In genomic region chr7:129443612-129444011, GRCh38 we compare ENCODE assay signal across 22 cellular contexts. TPM values are rescaled to one million over a fixed set of nuclear protein-coding genes. Genes with fewer than 3 reads are reported as not detected.
A peak's percentile ranks its signal among the peaks of the same experiment; 100 is the strongest.
DNase-seq lines count a peak whose midpoint lies in the region; ATAC-seq and TF ChIP-seq lines count a peak whose summit lies in the region.
"Had no signal": no experiment of that assay in that cellular context is flagged by ENCODE, and none has a peak within 500 bp of the region (broad histone marks: within the 10 kb centered on the region; RNA-seq: fewer than 3 reads in every experiment).

No MANE protein-coding gene starts in this region.

- peaks cover 0 to 2% (median 0%) of the 10 kb centered on the region in 3 donors for H3K9me3 ChIP-seq in adrenal gland (replicated peaks in 1 of 3)
- peaks cover 0 to 7% (median 1%) of the 10 kb centered on the region in 12 donors for H3K9me3 ChIP-seq in heart left ventricle
- no peaks in the 10 kb centered on the region for H3K9me3 ChIP-seq in psoas muscle
- no peaks in the 10 kb centered on the region for H3K9me3 ChIP-seq in right lobe of liver
- H3K9me3 ChIP-seq: Peyer's patch, prostate gland had no signal

- intact Hi-C loops in adrenal gland (cut with DNase I) (no loop called here), heart left ventricle (cut with DNase I) (no loop called here), psoas muscle (cut with DNase I) (no loop called here), right lobe of liver (cut with DNase I) (no loop called here), sciatic nerve (cut with DNase I) (no loop called here)

- H3K27ac ChIP-seq in adrenal gland, result no peak overlapping the region
- peak overlapping the region in 10 of 12 donors; percentile 11 to 71 (median 49) for H3K27ac ChIP-seq in heart left ventricle
- peak overlapping the region; percentile 41 for H3K27ac ChIP-seq in psoas muscle
- no peak overlapping the region for H3K27ac ChIP-seq in right lobe of liver
- H3K27ac ChIP-seq: Peyer's patch, prostate gland, spleen, transverse colon had no signal

- H3K36me3 ChIP-seq in adrenal gland (replicated peaks in 1 of 2) (no peaks in the 10 kb centered on the region), heart left ventricle (peaks cover 0 to 4% (median 0%) of the 10 kb centered on the region in 9 donors), psoas muscle (ENCODE audit: insufficient read depth in 1 of 2, low read depth in 1 of 2) (peaks cover 6 to 51% of the 10 kb centered on the region in 2 donors), right lobe of liver (no peaks in the 10 kb centered on the region)
- H3K36me3 ChIP-seq: Peyer's patch, prostate gland, spleen, transverse colon had no signal

- peaks cover 7 to 10% of the 10 kb centered on the region in 2 donors for H3K4me1 ChIP-seq in adrenal gland (replicated peaks in 1 of 2)
- peaks cover 0 to 19% (median 5%) of the 10 kb centered on the region in 12 donors for H3K4me1 ChIP-seq in heart left ventricle
- peaks cover 25% of the 10 kb centered on the region for H3K4me1 ChIP-seq in psoas muscle
- H3K4me1 ChIP-seq in right lobe of liver, result no peaks in the 10 kb centered on the region
- H3K4me1 ChIP-seq: Peyer's patch, prostate gland, spleen, transverse colon had no signal

- no peak for TF ChIP-seq CTCF in adrenal gland (IDR thresholded peaks at IDR 0.05)
- TF ChIP-seq CTCF in heart left ventricle (IDR thresholded peaks at IDR 0.05), result no peak
- no peak for TF ChIP-seq CTCF in psoas muscle (IDR thresholded peaks at IDR 0.05)
- TF ChIP-seq CTCF in right lobe of liver (IDR thresholded peaks at IDR 0.05), result no peak

- H3K27me3 ChIP-seq in adrenal gland (no peaks in the 10 kb centered on the region), heart left ventricle (no peaks in the 10 kb centered on the region), psoas muscle (ENCODE audit: insufficient read depth in 3 of 3, low read length in 2 of 3) (no peaks in the 10 kb centered on the region), right lobe of liver (no peaks in the 10 kb centered on the region)
- H3K27me3 ChIP-seq: Peyer's patch, spleen, transverse colon had no signal

- WGBS in adrenal gland, 4 donors, result 24 to 31% (median 26%) methylated on average over 2 of the region's 2 CpGs
- 11 to 23% (median 16%) methylated on average over 2 of the region's 2 CpGs for WGBS in heart left ventricle, 4 donors
- 6 to 11% (median 10%) methylated on average over 2 of the region's 2 CpGs for WGBS in psoas muscle, 3 donors
- 54% methylated on average over 2 of the region's 2 CpGs for WGBS in right lobe of liver (ENCODE audit: insufficient coverage, low coverage, low lambda C conversion rate, missing lambda C conversion rate)

- DNase-seq in NCI-H82 (lab: John Stamatoyannopoulos, UW), result peak; percentile 79
- peak; percentile 26 to 65 (median 34) for DNase-seq in adrenal gland
- DNase-seq in heart left ventricle, result peak in 4 of 5 donors; percentile 41 to 73 (median 60)
- peak in 1 of 2 donors; percentile 61 for DNase-seq in psoas muscle
- no peak for DNase-seq in right lobe of liver
- DNase-seq in sciatic nerve (ENCODE audit: low spot score), result no peak
- DNase-seq in NCI-H2107 treated with DMSO at 0.1 percent for 48 hours (lab: John Stamatoyannopoulos, UW; ENCODE audit: unreplicated experiment), result no peak
- DNase-seq: activated CD4-positive, CD25-positive, alpha-beta regulatory T cell treated with anti-CD3 and anti-CD28 coated beads, Interleukin-2, amount 50 U/mL, for 72 hours; DND-41; effector CD8-positive, alpha-beta T cell; H7; left colon; NCI-H1092 treated with DMSO at 0.1 percent for 48 hours; NCI-H2081; NCI-H446; nephron progenitor cell; Peyer's patch; spleen; stimulated activated CD4-positive, alpha-beta T cell treated with anti-CD3 and anti-CD28 coated beads, Interleukin-4, amount 100 ng/mL, for 24 hours; stimulated activated naive CD8-positive, alpha-beta T cell treated with anti-CD3 and anti-CD28 coated beads, Interleukin-15, amount 100 ng/mL, for 72 hours; transverse colon had no signal

- H3K4me3 ChIP-seq in adrenal gland (no peak overlapping the region), heart left ventricle (no peak overlapping the region), psoas muscle (no peak overlapping the region), right lobe of liver (no peak overlapping the region)
- H3K4me3 ChIP-seq: Peyer's patch, prostate gland, spleen, transverse colon had no signal

- ATAC-seq in heart left ventricle (peak; percentile 96 to 97 (median 97)), psoas muscle (peak; percentile 73 to 88 (median 84)), right lobe of liver (no peak), sciatic nerve (no peak)
- ATAC-seq: left colon; stimulated activated naive CD8-positive, alpha-beta T cell treated with anti-CD3 and anti-CD28 coated beads, Interleukin-15, amount 100 ng/mL, for 72 hours had no signal

- TF ChIP-seq POLR2A in adrenal gland (IDR thresholded peaks at IDR 0.05) (no peak), heart left ventricle (IDR thresholded peaks at IDR 0.05) (no peak), right lobe of liver (IDR thresholded peaks at IDR 0.05) (no peak)

RNA-seq across cellular contexts. Expression of gene STRIP2, which starts 9.4 kb away (rescaled TPM):
- total RNA-seq in adrenal gland, result 10 to 100 TPM in 1 of 8 donors, 1 to 10 TPM in 6, under 1 TPM in 1; 0.67 to 10.1 (median 4.1) TPM
- polyA plus RNA-seq in adrenal gland, result 1 to 10 TPM; 1.0 to 2.7 (median 2.5) TPM
- total RNA-seq in heart left ventricle, result 10 to 100 TPM; 11.4 to 43.7 (median 18.2) TPM
- polyA plus RNA-seq in heart left ventricle, result 10 to 100 TPM in 1 of 2 donors, 1 to 10 TPM in 1; 7.6 to 29.3 TPM
- 10 to 100 TPM; 46.6 to 94.4 (median 58.4) TPM for total RNA-seq in psoas muscle
- polyA plus RNA-seq in psoas muscle, result 10 to 100 TPM; 14.5 to 42.6 (median 21.1) TPM
- under 1 TPM; 0.24 to 0.86 (median 0.42) TPM for total RNA-seq in right lobe of liver
- 0.62 TPM for total RNA-seq in sciatic nerve

RNA-seq across cellular contexts. Expression of gene SMKR1, which starts 58.7 kb away (rescaled TPM):
- 1 to 10 TPM in 5 of 8 donors, under 1 TPM in 1, not detected in 2; 0.83 to 4.6 (median 1.9) TPM for total RNA-seq in adrenal gland
- 1 to 10 TPM in 2 of 3 donors, under 1 TPM in 1; 0.72 to 2.7 (median 2.1) TPM for polyA plus RNA-seq in adrenal gland
- total RNA-seq in heart left ventricle, result under 1 TPM in 1 of 9 donors, not detected in 8; 0.25 TPM
- under 1 TPM in 1 of 2 donors, not detected in 1; 0.29 TPM for polyA plus RNA-seq in heart left ventricle
- total RNA-seq in psoas muscle, result under 1 TPM in 2 of 4 donors, not detected in 2; 0.22 to 0.74 TPM
- polyA plus RNA-seq in psoas muscle, result under 1 TPM in 1 of 3 donors, not detected in 2; 0.25 TPM
- total RNA-seq in right lobe of liver, result not detected
- total RNA-seq in sciatic nerve, result 0.36 TPM
- total RNA-seq: H7, left colon, transverse colon had no signal

Comparison
In these comparisons a context has a peak if more than half of its experiments do, and no peak if none do; other contexts are left out.
1. DNase-seq: peak in NCI-H82 (single experiment), adrenal gland (7 of 7) and heart left ventricle (4 of 5); none in right lobe of liver (0 of 3), sciatic nerve (single experiment) and NCI-H2107 treated with DMSO at 0.1 percent for 48 hours (single experiment).
2. H3K27ac ChIP-seq: peak in heart left ventricle (10 of 12) and psoas muscle (single experiment); none in adrenal gland (0 of 5) and right lobe of liver (0 of 3).
3. ATAC-seq: peak in heart left ventricle (4 of 4) and psoas muscle (4 of 4); none in right lobe of liver (0 of 4) and sciatic nerve (single experiment).